7 cellular contexts compared by ENCODE assay signal in genomic region chr9:95506438-95506691, GRCh38. TPM values are rescaled to one million over a fixed set of nuclear protein-coding genes. Genes with fewer than 3 reads are reported as not detected.
DNase-seq lines count a peak whose midpoint lies in the region; ATAC-seq and TF ChIP-seq lines count a peak whose summit lies in the region.

No MANE protein-coding gene starts in this region.

- no peaks in the 10 kb centered on the region for H3K36me3 ChIP-seq in GM23248 (ENCODE audit: low read depth)
- no peaks in the 10 kb centered on the region for H3K36me3 ChIP-seq in OCI-LY7 (ENCODE audit: insufficient read depth, low read length)
- H3K36me3 ChIP-seq in lower lobe of right lung = no peaks in the 10 kb centered on the region

- WGBS in GM23248 (ENCODE audit: low coverage in 1 of 2, low lambda C conversion rate in 2 of 2, missing lambda C conversion rate in 2 of 2), 2 experiments = 0 to 1% methylated on average over 21 to 22 of the region's 22 CpGs

- TF ChIP-seq CTCF in OCI-LY7 (conservative IDR thresholded peaks at IDR 0.05; ENCODE audit: low read length) (0 out of 2 replicates have a peak, but pooled peaks have one; percentile 13), chondrocyte (IDR thresholded peaks at IDR 0.05) (no peak), lower lobe of right lung (IDR thresholded peaks at IDR 0.05) (no peak), type B pancreatic cell (conservative IDR thresholded peaks at IDR 0.05) (no peak)

- ATAC-seq in lower lobe of right lung = no peak

- H3K4me3 ChIP-seq in GM23248 = peak overlapping the region; percentile 93
- peak overlapping the region; percentile 82 for H3K4me3 ChIP-seq in OCI-LY7 (ENCODE audit: low read depth, low read length, poor library complexity, severe bottlenecking)
- H3K4me3 ChIP-seq in lower lobe of right lung = peak overlapping the region; percentile 86

- POLR2A ChIA-PET in OCI-LY7 (lab: Charles Lee) = interaction anchor here (0.5 to 2.0 kb wide), 3 partner anchors 12 to 190 kb away, joined by 3 to 10 read pairs (median 4); no protein-coding TSS in a partner anchor

- H3K9me3 ChIP-seq in GM23248 (ENCODE audit: low read depth) (no peaks in the 10 kb centered on the region), OCI-LY7 (ENCODE audit: low read length) (no peaks in the 10 kb centered on the region), lower lobe of right lung (no peaks in the 10 kb centered on the region)

- H3K27me3 ChIP-seq in GM23248 (replicated peaks; ENCODE audit: insufficient read depth) = no peaks in the 10 kb centered on the region
- H3K27me3 ChIP-seq in lower lobe of right lung (ENCODE audit: low read depth) = no peaks in the 10 kb centered on the region

- H3F3A ChIP-seq in GM23248 (ENCODE audit: insufficient read depth) = peaks cover 11% of the 10 kb centered on the region

- H3K36me3 Mint-ChIP-seq in chondrocyte (ENCODE audit: low read depth) = no peaks in the 10 kb centered on the region
- H3K36me3 Mint-ChIP-seq in type B pancreatic cell = peaks cover 19% of the 10 kb centered on the region

- CTCF ChIA-PET in OCI-LY7 (lab: Charles Lee; ENCODE audit: unreplicated experiment) = no interaction called here

- peak overlapping the region; percentile 52 for H3K27ac Mint-ChIP-seq in chondrocyte (ENCODE audit: unreplicated experiment)
- peak overlapping the region; percentile 95 for H3K27ac Mint-ChIP-seq in type B pancreatic cell

- intact Hi-C loops in OCI-LY7 (cut with micrococcal nuclease; ENCODE audit: unreplicated experiment) (loop anchor here (1.0 to 5.0 kb wide), 4 partner anchors 44 to 911 kb away; partner anchors contain the start of genes ERCC6L2 and ZNF367), lower lobe of right lung (cut with DNase I) (no loop called here)

- H2AFZ ChIP-seq in GM23248 (peak overlapping the region; percentile 94), OCI-LY7 (ENCODE audit: low read length) (peak overlapping the region; percentile 63)

- peak overlapping the region; percentile 95 for H3K4me3 Mint-ChIP-seq in chondrocyte (ENCODE audit: unreplicated experiment)
- H3K4me3 Mint-ChIP-seq in type B pancreatic cell = peak overlapping the region; percentile 99

- H4K20me1 ChIP-seq in GM23248 (ENCODE audit: insufficient read depth) (no peaks in the 10 kb centered on the region), OCI-LY7 (ENCODE audit: insufficient read depth, low read length) (peaks cover 26% of the 10 kb centered on the region)

- peak overlapping the region; percentile 82 for H3K27ac ChIP-seq in GM23248
- peak overlapping the region; percentile 90 for H3K27ac ChIP-seq in OCI-LY7 (ENCODE audit: low read depth, low read length, poor library complexity, severe bottlenecking)
- peak overlapping the region; percentile 86 for H3K27ac ChIP-seq in lower lobe of right lung

- TSS peak; percentile 67 for BruUV-seq in OCI-LY7 (replicated peaks; lab: Mats Ljungman, UMichigan)

- peaks cover 27% of the 10 kb centered on the region for H3K4me1 Mint-ChIP-seq in chondrocyte (ENCODE audit: low read depth)
- H3K4me1 Mint-ChIP-seq in type B pancreatic cell (ENCODE audit: unreplicated experiment) = peaks cover 30% of the 10 kb centered on the region

- peak; percentile 50 for DNase-seq in ELR (ENCODE audit: low read depth)
- peak; percentile 79 for DNase-seq in GM23248
- DNase-seq in OCI-LY7 (ENCODE audit: low spot score) = peak; percentile 71
- no peak for DNase-seq in chondrocyte (ENCODE audit: low spot score)
- no peak for DNase-seq in lower lobe of right lung
- no peak for DNase-seq in type B pancreatic cell (ENCODE audit: extremely low spot score, unreplicated experiment)
- DNase-seq in foreskin melanocyte = no peak

- H3K4me1 ChIP-seq in GM23248 (ENCODE audit: insufficient read depth) (peaks cover 15% of the 10 kb centered on the region; the same call in 1 of the 2 replicates), OCI-LY7 (ENCODE audit: insufficient read depth, low read length, poor library complexity, severe bottlenecking) (peaks cover 41% of the 10 kb centered on the region), lower lobe of right lung (peaks cover 35% of the 10 kb centered on the region)

- H3K4me2 ChIP-seq in GM23248 (ENCODE audit: unreplicated experiment) (peak overlapping the region; percentile 98), OCI-LY7 (ENCODE audit: low read length) (peak overlapping the region; percentile 89)

- peak overlapping the region; percentile 93 for H3K9ac ChIP-seq in GM23248

- in situ Hi-C loops in GM23248 (cut with MboI) = no loop called here

- no peaks in the 10 kb centered on the region for H3K9me2 ChIP-seq in GM23248 (ENCODE audit: insufficient read depth)
- no peaks in the 10 kb centered on the region for H3K9me2 ChIP-seq in OCI-LY7 (ENCODE audit: insufficient read depth, low read length)

- H3K79me2 ChIP-seq in GM23248 (ENCODE audit: insufficient read depth) (peaks cover 32% of the 10 kb centered on the region), OCI-LY7 (ENCODE audit: insufficient read depth, low read depth, low read length) (peaks cover 60% of the 10 kb centered on the region)

- no peaks in the 10 kb centered on the region for H3K9me3 Mint-ChIP-seq in chondrocyte (ENCODE audit: low read depth)
- no peaks in the 10 kb centered on the region for H3K9me3 Mint-ChIP-seq in type B pancreatic cell

- H3K27me3 Mint-ChIP-seq in chondrocyte (ENCODE audit: low read depth) (no peaks in the 10 kb centered on the region), type B pancreatic cell (peaks cover under 1% of the 10 kb centered on the region)

RNA-seq across cellular contexts. Expression of gene PTCH1, which starts 10.4 kb away (rescaled TPM):
- total RNA-seq in GM23248 (2014; rRNA removed; shearing (Covaris generic)) = 1.4 and 3.8 TPM in 2 replicates
- polyA plus RNA-seq in GM23248 (2016; fragmentation: Nextera tagmentation; extraction: Ambion mirVana) = 5.5 and 7.3 TPM in 2 replicates
- 13.1 and 16.5 TPM in 2 replicates for total RNA-seq in OCI-LY7 (2014; rRNA removed; shearing (Covaris generic))
- total RNA-seq in OCI-LY7 (2022) (36.1 and 49.9 TPM in 2 replicates), chondrocyte (5.7 to 10.4 TPM (median 6.4 TPM) in 3 replicates), lower lobe of right lung (33.3 TPM), type B pancreatic cell (ENCODE audit: low replicate concordance) (41.7 and 123 TPM in 2 replicates)

Comparison
In these comparisons a context has a peak if more than half of its experiments do, and no peak if none do; other contexts are left out.
1. DNase-seq: peak in ELR (single experiment), GM23248 (single experiment) and OCI-LY7 (single experiment); none in chondrocyte (single experiment), lower lobe of right lung (single experiment), type B pancreatic cell (single experiment) and foreskin melanocyte (single experiment).
2. Peak in every context shown above with its lines, with median percentiles within 50 percentile points of each other: H3K27ac ChIP-seq and H3K4me3 ChIP-seq.